26 cellular contexts compared by ENCODE assay signal in genomic region chr11:26971961-26972360, GRCh38. TPM values are rescaled to one million over a fixed set of nuclear protein-coding genes. Genes with fewer than 3 reads are reported as not detected.
"Had no signal": no experiment of that assay in that cellular context is flagged by ENCODE, and none has a peak within 500 bp of the region (broad histone marks: within the 10 kb centered on the region; RNA-seq: fewer than 3 reads in every experiment).

No MANE protein-coding gene starts in this region.

- H3K9me3 ChIP-seq: ascending aorta, Peyer's patch had no signal

- H3K4me3 ChIP-seq: ascending aorta, Peyer's patch had no signal

- DNase-seq: activated CD4-positive, alpha-beta T cell treated with anti-CD3 and anti-CD28 coated beads for 48 hours; activated CD4-positive, alpha-beta T cell treated with anti-CD3 and anti-CD28 coated beads, Interleukin-2, amount 50 U/mL, for 4 hours; activated CD8-positive, alpha-beta memory T cell treated with anti-CD3 and anti-CD28 coated beads, Interleukin-2, amount 10 ng/mL, durations not matched to agents 7 days and 5 days; activated CD8-positive, alpha-beta T cell treated with anti-CD3 and anti-CD28 coated beads, Interleukin-2, amount 10 ng/mL, durations not matched to agents 7 days and 5 days; activated effector memory CD4-positive, alpha-beta T cell treated with Interleukin-2 at 50 U/mL for 16 hours; activated naive CD4-positive, alpha-beta T cell treated with Interleukin-2 at 50 U/mL for 16 hours; activated naive CD8-positive, alpha-beta T cell treated with anti-CD3 and anti-CD28 coated beads, Interleukin-2, amount 50 U/mL, for 24 hours; activated T-cell treated with anti-CD3 and anti-CD28 coated beads, Interleukin-2, amount 50 U/mL, for 24 hours; amniotic stem cell; cerebellar nuclear complex; NCI-H1105 treated with DMSO at 0.1 percent for 48 hours; NCI-H1436 treated with DMSO at 0.1 percent for 48 hours; NCI-H187; NCI-H2081; NCI-H510A treated with DMSO at 0.1 percent for 48 hours; NCI-H69; NK-92 treated with Interleukin-12 subunit alpha and Interleukin-12 subunit beta, amount 100 ng/mL, for 24 hours; Peyer's patch; SHP77 treated with DMSO at 0.1 percent for 48 hours; T-cell; T-helper 2 cell had no signal

- H3K4me1 ChIP-seq: Peyer's patch had no signal

- H3K27ac ChIP-seq: ascending aorta, Peyer's patch had no signal

- H3K36me3 ChIP-seq: ascending aorta, Peyer's patch had no signal

- ATAC-seq: activated CD4-positive, CD25-positive, alpha-beta regulatory T cell treated with anti-CD3 and anti-CD28 coated beads, Interleukin-2, amount 50 U/mL, for 24 hours; activated CD8-positive, alpha-beta memory T cell treated with anti-CD3 and anti-CD28 coated beads, Interleukin-2, amount 10 ng/mL, durations not matched to agents 7 days and 5 days; activated CD8-positive, alpha-beta T cell treated with anti-CD3 and anti-CD28 coated beads, Interleukin-2, amount 10 ng/mL, durations not matched to agents 7 days and 5 days; activated naive CD4-positive, alpha-beta T cell treated with anti-CD3 and anti-CD28 coated beads, Interleukin-2, amount 50 U/mL, for 72 hours; activated naive CD8-positive, alpha-beta T cell treated with anti-CD3 and anti-CD28 coated beads, Interleukin-2, amount 50 U/mL, for 24 hours; T-cell had no signal

- H3K27me3 ChIP-seq: ascending aorta, Peyer's patch had no signal

RNA-seq across cellular contexts. Expression of gene FIBIN, which starts 22.0 kb away (rescaled TPM):
- total RNA-seq: activated CD8-positive, alpha-beta memory T cell treated with anti-CD3 and anti-CD28 coated beads, Interleukin-2, amount 10 ng/mL, durations not matched to agents 7 days and 5 days; activated CD8-positive, alpha-beta T cell treated with anti-CD3 and anti-CD28 coated beads, Interleukin-2, amount 10 ng/mL, durations not matched to agents 7 days and 5 days; activated naive CD4-positive, alpha-beta T cell treated with anti-CD3 and anti-CD28 coated beads, Interleukin-2, amount 50 U/mL, for 72 hours; activated T-helper 1 cell treated with anti-CD3 and anti-CD28 coated beads, Interleukin-12 subunit alpha, Interleukin-12 subunit beta, Interleukin-2, Interleukin-4 antibody, amounts not matched to agents 30 ng/mL and 10 ng/mL and 1 ng/mL, durations not matched to agents 14 hours and 24 hours and 36 hours; SK-MEL-5; T-cell had no signal
